Comparison of ENCODE assay signal across 16 cellular contexts in genomic region chr4:2839060-2839459, GRCh38. TPM values are rescaled to one million over a fixed set of nuclear protein-coding genes. Genes with fewer than 3 reads are reported as not detected.
DNase-seq lines count a peak whose midpoint lies in the region; ATAC-seq and TF ChIP-seq lines count a peak whose summit lies in the region.
"Had no signal": no experiment of that assay in that cellular context is flagged by ENCODE, and none has a peak within 500 bp of the region (broad histone marks: within the 10 kb centered on the region; RNA-seq: fewer than 3 reads in every experiment).

No MANE protein-coding gene starts in this region.

- TF ChIP-seq POLR2A in tibial nerve (IDR thresholded peaks at IDR 0.05) = no peak

- peaks cover 65% of the 10 kb centered on the region for H3K4me1 Mint-ChIP-seq in activated naive CD4-positive, alpha-beta T cell treated with anti-CD3 and anti-CD28 coated beads, Interleukin-2, amount 10 ng/mL, durations not matched to agents 7 days and 5 days
- H3K4me1 Mint-ChIP-seq in activated CD4-positive, alpha-beta memory T cell treated with anti-CD3 and anti-CD28 coated beads for 36 hours (ENCODE audit: low read depth) = peaks cover 48% of the 10 kb centered on the region
- peaks cover 62 to 65% of the 10 kb centered on the region in 2 donors for H3K4me1 Mint-ChIP-seq in effector memory CD8-positive, alpha-beta T cell (ENCODE audit: low read depth in 2 of 2)
- H3K4me1 Mint-ChIP-seq in Calu3 (ENCODE audit: low read depth, unreplicated experiment) = peaks cover 8% of the 10 kb centered on the region

- H3K27ac ChIP-seq in tibial nerve = peak overlapping the region in 3 of 4 donors; percentile 50 to 93 (median 77)
- H3K27ac ChIP-seq: epithelial cell of prostate, SJSA1 had no signal

- TF ChIP-seq CTCF in tibial nerve (IDR thresholded peaks at IDR 0.05) (no peak), Calu3 (IDR thresholded peaks at IDR 0.05; ENCODE audit: unreplicated experiment) (no peak)

- no peak for TF ChIP-seq EP300 in tibial nerve (IDR thresholded peaks at IDR 0.05)

- peaks cover 0 to 50% (median 43%) of the 10 kb centered on the region in 4 donors for H3K4me1 ChIP-seq in tibial nerve

- peaks cover 36% of the 10 kb centered on the region for H3K36me3 Mint-ChIP-seq in activated naive CD4-positive, alpha-beta T cell treated with anti-CD3 and anti-CD28 coated beads, Interleukin-2, amount 10 ng/mL, durations not matched to agents 7 days and 5 days
- peaks cover 4% of the 10 kb centered on the region for H3K36me3 Mint-ChIP-seq in activated CD4-positive, alpha-beta memory T cell treated with anti-CD3 and anti-CD28 coated beads for 36 hours
- H3K36me3 Mint-ChIP-seq in effector memory CD8-positive, alpha-beta T cell (ENCODE audit: insufficient read depth) = peaks cover 33% of the 10 kb centered on the region
- peaks cover 13% of the 10 kb centered on the region for H3K36me3 Mint-ChIP-seq in Calu3 (ENCODE audit: insufficient read depth, unreplicated experiment)

- no peaks in the 10 kb centered on the region for H3K27me3 Mint-ChIP-seq in activated naive CD4-positive, alpha-beta T cell treated with anti-CD3 and anti-CD28 coated beads, Interleukin-2, amount 10 ng/mL, durations not matched to agents 7 days and 5 days
- no peaks in the 10 kb centered on the region for H3K27me3 Mint-ChIP-seq in activated CD4-positive, alpha-beta memory T cell treated with anti-CD3 and anti-CD28 coated beads for 36 hours
- no peaks in the 10 kb centered on the region for H3K27me3 Mint-ChIP-seq in effector memory CD8-positive, alpha-beta T cell
- H3K27me3 Mint-ChIP-seq in Calu3 (ENCODE audit: unreplicated experiment) = no peaks in the 10 kb centered on the region

- H3K4me3 Mint-ChIP-seq in activated naive CD4-positive, alpha-beta T cell treated with anti-CD3 and anti-CD28 coated beads, Interleukin-2, amount 10 ng/mL, durations not matched to agents 7 days and 5 days = peak overlapping the region; percentile 71
- H3K4me3 Mint-ChIP-seq in activated CD4-positive, alpha-beta memory T cell treated with anti-CD3 and anti-CD28 coated beads for 36 hours = peak overlapping the region; percentile 74
- peak overlapping the region; percentile 61 to 85 for H3K4me3 Mint-ChIP-seq in effector memory CD8-positive, alpha-beta T cell
- H3K4me3 Mint-ChIP-seq in Calu3 (ENCODE audit: low read depth, unreplicated experiment) = no peak overlapping the region
- H3K4me3 Mint-ChIP-seq: HFFc6 had no signal

- H3K36me3 ChIP-seq in tibial nerve = peaks cover 0 to 24% (median 0%) of the 10 kb centered on the region in 3 donors
- H3K36me3 ChIP-seq: MG63 had no signal

- no peak for DNase-seq in activated naive CD4-positive, alpha-beta T cell treated with anti-CD3 and anti-CD28 coated beads, Interleukin-2, amount 10 ng/mL, durations not matched to agents 7 days and 5 days
- DNase-seq in activated naive CD4-positive, alpha-beta T cell treated with Interleukin-2 at 50 U/mL for 16 hours = no peak
- DNase-seq in activated CD4-positive, alpha-beta memory T cell treated with anti-CD3 and anti-CD28 coated beads for 36 hours = peak; percentile 6
- DNase-seq in effector memory CD8-positive, alpha-beta T cell = no peak
- no peak for DNase-seq in tibial nerve (ENCODE audit: low spot score in 2 of 2)
- no peak for DNase-seq in NCI-H1092 treated with DMSO at 0.1 percent for 48 hours (lab: John Stamatoyannopoulos, UW)
- no peak for DNase-seq in Calu3
- DNase-seq: HFFc6, left cardiac atrium, MG63, NCI-H2029 treated with DMSO at 0.1 percent for 48 hours, NCI-H524 had no signal

- peaks cover 7% of the 10 kb centered on the region for H3K9me3 Mint-ChIP-seq in activated naive CD4-positive, alpha-beta T cell treated with anti-CD3 and anti-CD28 coated beads, Interleukin-2, amount 10 ng/mL, durations not matched to agents 7 days and 5 days
- H3K9me3 Mint-ChIP-seq in activated CD4-positive, alpha-beta memory T cell treated with anti-CD3 and anti-CD28 coated beads for 36 hours = peaks cover 3% of the 10 kb centered on the region
- H3K9me3 Mint-ChIP-seq in effector memory CD8-positive, alpha-beta T cell = peaks cover 0 to 8% of the 10 kb centered on the region in 2 donors
- peaks cover 2% of the 10 kb centered on the region for H3K9me3 Mint-ChIP-seq in Calu3 (ENCODE audit: low read depth, unreplicated experiment)
- H3K9me3 Mint-ChIP-seq: HFFc6 had no signal

- H3K9me3 ChIP-seq in tibial nerve = no peaks in the 10 kb centered on the region
- H3K9me3 ChIP-seq: gastroesophageal sphincter, MG63, SJSA1 had no signal

- H3K27ac Mint-ChIP-seq in activated naive CD4-positive, alpha-beta T cell treated with anti-CD3 and anti-CD28 coated beads, Interleukin-2, amount 10 ng/mL, durations not matched to agents 7 days and 5 days = peak overlapping the region; percentile 94
- peak overlapping the region; percentile 92 for H3K27ac Mint-ChIP-seq in activated CD4-positive, alpha-beta memory T cell treated with anti-CD3 and anti-CD28 coated beads for 36 hours
- peak overlapping the region; percentile 22 to 94 for H3K27ac Mint-ChIP-seq in effector memory CD8-positive, alpha-beta T cell
- no peak overlapping the region for H3K27ac Mint-ChIP-seq in Calu3 (ENCODE audit: unreplicated experiment)

- ATAC-seq in effector memory CD8-positive, alpha-beta T cell (replicated peaks) = no peak
- no peak for ATAC-seq in HG03196 (IDR thresholded peaks at IDR 0.05; ENCODE audit: unreplicated experiment)
- ATAC-seq: gastroesophageal sphincter, left cardiac atrium had no signal

- POLR2A ChIA-PET in activated CD4-positive, alpha-beta memory T cell treated with anti-CD3 and anti-CD28 coated beads for 36 hours (lab: Charles Lee) = interaction anchor here (0.7 to 1.0 kb wide), 3 partner anchors 9 to 115 kb away, joined by 3 to 4 read pairs (median 4); no protein-coding TSS in a partner anchor

- WGBS in tibial nerve, 2 donors = 94 to 95% methylated on average over 3 of the region's 3 CpGs

- intact Hi-C loops in activated CD4-positive, alpha-beta memory T cell treated with anti-CD3 and anti-CD28 coated beads for 36 hours (cut with micrococcal nuclease) = no loop called here
- intact Hi-C loops in Calu3 (cut with micrococcal nuclease; ENCODE audit: unreplicated experiment) = no loop called here

- H3K4me3 ChIP-seq in tibial nerve = no peak overlapping the region
- H3K4me3 ChIP-seq: gastroesophageal sphincter, MG63, SJSA1 had no signal

- BruUV-seq in Calu3 (replicated peaks; lab: Mats Ljungman, UMichigan) = no TSS peak

- H3K27me3 ChIP-seq in tibial nerve = no peaks in the 10 kb centered on the region
- H3K27me3 ChIP-seq: gastroesophageal sphincter, MG63, SJSA1 had no signal

- CTCF ChIA-PET in activated naive CD4-positive, alpha-beta T cell treated with anti-CD3 and anti-CD28 coated beads, Interleukin-2, amount 10 ng/mL, durations not matched to agents 7 days and 5 days (lab: Charles Lee) = interaction anchor here (0.6 kb wide), 1 partner anchor 244 kb away, joined by 3 read pairs; no protein-coding TSS in a partner anchor
- CTCF ChIA-PET in activated CD4-positive, alpha-beta memory T cell treated with anti-CD3 and anti-CD28 coated beads for 36 hours (lab: Charles Lee) = interaction anchor here (2.2 kb wide), 1 partner anchor 75 kb away, joined by 4 read pairs; no protein-coding TSS in a partner anchor
- CTCF ChIA-PET in Calu3 (lab: Charles Lee) = no interaction called here

RNA-seq across cellular contexts. Expression of gene ADD1, which starts 4.6 kb away (rescaled TPM):
- total RNA-seq in activated CD4-positive, alpha-beta memory T cell treated with anti-CD3 and anti-CD28 coated beads for 36 hours = 100 to 1,000 TPM; 212 TPM
- total RNA-seq in tibial nerve (100 to 1,000 TPM; 270 to 449 (median 327) TPM), Calu3 (2022) (123 and 125 TPM in 2 replicates)

RNA-seq across cellular contexts. Expression of gene SH3BP2, which starts 46.2 kb away (rescaled TPM):
- 10 to 100 TPM; 55.9 to 62.8 TPM for total RNA-seq in activated CD4-positive, alpha-beta memory T cell treated with anti-CD3 and anti-CD28 coated beads for 36 hours
- total RNA-seq in tibial nerve (100 to 1,000 TPM in 1 of 4 donors, 10 to 100 TPM in 3; 70.5 to 161 (median 77.8) TPM), Calu3 (2022) (20.7 and 22.7 TPM in 2 replicates)
